ENCODE assay signal across 8 cellular contexts in genomic region chr9:105244996-105245719, GRCh38. TPM values are rescaled to one million over a fixed set of nuclear protein-coding genes. Genes with fewer than 3 reads are reported as not detected.
DNase-seq lines count a peak whose midpoint lies in the region; ATAC-seq, FAIRE-seq and TF ChIP-seq lines count a peak whose summit lies in the region.

No MANE protein-coding gene starts in this region.

- H3K9me3 ChIP-seq in BLaER1 (no peaks in the 10 kb centered on the region), Peyer's patch (no peaks in the 10 kb centered on the region), neuron (ENCODE audit: low read length) (no peaks in the 10 kb centered on the region), thyroid gland (no peaks in the 10 kb centered on the region)

- intact Hi-C loops in thyroid gland (cut with DNase I): loop anchor here (10.0 kb wide), 1 partner anchor 170 kb away; no protein-coding TSS in a partner anchor

- TF ChIP-seq CTCF in Peyer's patch (IDR thresholded peaks at IDR 0.05) (peak in 4 of 6 experiments; percentile 39 to 71 (median 64)), thyroid gland (IDR thresholded peaks at IDR 0.05) (peak in 4 of 6 experiments; percentile 49 to 62 (median 56))

- H3K9ac ChIP-seq in BLaER1: peak overlapping the region; percentile 84

- H3K27me3 ChIP-seq in BLaER1 (no peaks in the 10 kb centered on the region), Peyer's patch (no peaks in the 10 kb centered on the region), neuron (ENCODE audit: insufficient read depth, low read length) (peaks cover 3% of the 10 kb centered on the region), thyroid gland (no peaks in the 10 kb centered on the region)

- DNase-seq in HK-2 (ENCODE audit: unreplicated experiment): peak; percentile 55
- peak; percentile 50 to 87 (median 85) for DNase-seq in Peyer's patch
- peak; percentile 9 for DNase-seq in activated gamma-delta T cell treated with anti-CD3 and anti-CD28 coated beads, Interleukin-2, amount 50 U/mL, for 16 hours (ENCODE audit: low read depth)
- DNase-seq in frontal cortex (ENCODE audit: low spot score in 2 of 2): peak; percentile 29 to 35
- peak; percentile 89 to 90 for DNase-seq in thyroid gland

- H3K4me3 ChIP-seq in BLaER1: peak overlapping the region; percentile 92
- peak overlapping the region; percentile 71 to 96 (median 82) for H3K4me3 ChIP-seq in Peyer's patch
- peak overlapping the region; percentile 71 for H3K4me3 ChIP-seq in neuron (ENCODE audit: low read length)
- peak overlapping the region; percentile 37 to 64 (median 62) for H3K4me3 ChIP-seq in thyroid gland (replicated peaks in 1 of 3)

- no peak for TF ChIP-seq POLR2A in Peyer's patch (IDR thresholded peaks at IDR 0.05)
- peak in 1 of 2 donors; percentile 55 for TF ChIP-seq POLR2A in thyroid gland (IDR thresholded peaks at IDR 0.05)

- FAIRE-seq in frontal cortex (lab: Jason Lieb, UNC): no peak

- peak overlapping the region; percentile 92 for H2AFZ ChIP-seq in neuron (ENCODE audit: low read depth, low read length)

- H3K4me2 ChIP-seq in BLaER1: peak overlapping the region; percentile 87

- peak; percentile 7 for ATAC-seq in GM19372 (IDR thresholded peaks at IDR 0.05; ENCODE audit: low read depth, unreplicated experiment)

- 1% methylated on average over 22 to 34 of the region's 53 CpGs for WGBS in thyroid gland, 2 donors

- H3K36me3 ChIP-seq in BLaER1 (no peaks in the 10 kb centered on the region), Peyer's patch (no peaks in the 10 kb centered on the region), neuron (ENCODE audit: insufficient read depth, low read length) (no peaks in the 10 kb centered on the region), thyroid gland (no peaks in the 10 kb centered on the region)

- H3K27ac ChIP-seq in BLaER1 (peak overlapping the region; percentile 84), Peyer's patch (peak overlapping the region; percentile 77 to 94 (median 84)), thyroid gland (peak overlapping the region; percentile 88 to 96 (median 89))

- peaks cover 23% of the 10 kb centered on the region for H4K20me1 ChIP-seq in BLaER1

- H3K4me1 ChIP-seq in BLaER1 (peaks cover 61% of the 10 kb centered on the region), Peyer's patch (peaks cover 0 to 21% (median 0%) of the 10 kb centered on the region in 4 donors), neuron (ENCODE audit: insufficient read depth, low read length) (peaks cover 17% of the 10 kb centered on the region), thyroid gland (peaks cover 34 to 40% of the 10 kb centered on the region in 2 donors)

RNA-seq across cellular contexts. Expression of gene SLC44A1, which starts 0.7 kb away (rescaled TPM):
- total RNA-seq in Peyer's patch (10 to 100 TPM in 3 of 4 donors, 1 to 10 TPM in 1; 9.9 to 53.8 (median 40.8) TPM), frontal cortex (38.7 TPM), thyroid gland (100 to 1,000 TPM; 102 to 144 (median 132) TPM)

Comparison
In these comparisons a context has a peak if more than half of its experiments do, and no peak if none do; other contexts are left out.
1. Peak in every context shown above with its lines: DNase-seq, ATAC-seq, H3K4me3 ChIP-seq and H3K27ac ChIP-seq.
2. DNase-seq: peak in every context shown above with its lines; median percentile 90 in thyroid gland; 85 in Peyer's patch; 55 in HK-2; 32 in frontal cortex; 9 in activated gamma-delta T cell treated with anti-CD3 and anti-CD28 coated beads, Interleukin-2, amount 50 U/mL, for 16 hours.